Comparison of ENCODE assay signal across 8 cellular contexts in the genomic region with DNA sequence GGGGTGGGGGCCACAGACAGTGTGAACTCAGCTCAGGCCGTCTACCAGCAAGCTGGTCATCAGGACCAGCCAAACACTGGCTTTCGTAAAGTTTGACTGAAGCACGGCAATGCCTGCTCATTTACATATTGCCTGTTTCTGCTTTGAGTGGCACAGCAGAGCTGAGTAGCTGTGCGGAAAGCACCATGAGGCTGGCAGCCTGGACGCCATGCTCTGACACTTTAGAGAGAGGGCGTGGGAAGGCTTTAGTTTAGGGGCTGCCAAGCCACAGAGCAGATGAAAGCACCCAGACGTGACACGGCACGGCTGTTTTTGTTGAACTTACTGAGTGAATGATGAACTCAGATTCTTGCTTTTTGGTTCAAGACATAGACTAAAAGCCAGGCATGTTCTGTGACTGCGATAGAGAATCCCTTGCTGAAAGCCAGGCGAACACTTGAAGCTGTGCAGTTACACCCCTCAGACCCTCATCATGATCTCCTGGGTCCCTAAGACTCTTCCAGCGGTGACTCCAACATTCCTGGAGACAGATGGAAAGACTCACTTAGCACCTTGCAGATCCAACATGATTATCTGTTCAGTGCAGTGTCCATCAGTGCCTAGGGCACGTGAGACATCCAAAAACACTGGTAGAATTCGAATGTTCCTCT.
A peak's percentile ranks its signal among the peaks of the same experiment; 100 is the strongest.
DNase-seq lines count a peak whose midpoint lies in the region; ATAC-seq and TF ChIP-seq lines count a peak whose summit lies in the region.

No MANE protein-coding gene starts in this region.

- H3K9ac ChIP-seq in DND-41 (ENCODE audit: low read depth, low read length), result no peak overlapping the region

- no peaks in the 10 kb centered on the region for H3F3A ChIP-seq in PC-9 (ENCODE audit: insufficient read depth, low read depth)

- WGBS in hepatocyte (ENCODE audit: low lambda C conversion rate, missing lambda C conversion rate), result 74% methylated on average over 14 of the region's 14 CpGs

- H3K36me3 ChIP-seq in DND-41 (ENCODE audit: insufficient read depth, low read length) (no peaks in the 10 kb centered on the region), PC-9 (ENCODE audit: low read depth) (no peaks in the 10 kb centered on the region), hepatocyte (replicated peaks; ENCODE audit: insufficient read depth, low read depth) (no peaks in the 10 kb centered on the region)

- H3K4me1 ChIP-seq in DND-41 (ENCODE audit: insufficient read depth, low read length) (peaks cover 4% of the 10 kb centered on the region), foreskin keratinocyte (no peaks in the 10 kb centered on the region), PC-9 (replicated peaks; ENCODE audit: insufficient read depth) (no peaks in the 10 kb centered on the region), hepatocyte (ENCODE audit: insufficient read depth) (no peaks in the 10 kb centered on the region)

- H2AFZ ChIP-seq in DND-41 (ENCODE audit: low read depth, low read length) (no peak overlapping the region), PC-9 (no peak overlapping the region), hepatocyte (no peak overlapping the region)

- ATAC-seq in DND-41 (ENCODE audit: insufficient read depth, low read depth) (0 out of 3 replicates have a peak, but pooled peaks have one; percentile 33), GM19455 (IDR thresholded peaks at IDR 0.05; ENCODE audit: unreplicated experiment) (peak; percentile 90), HG03442 (IDR thresholded peaks at IDR 0.05; ENCODE audit: unreplicated experiment) (peak; percentile 99), foreskin keratinocyte (no peak)

- POLR2A ChIA-PET in PC-9 (lab: Charles Lee; ENCODE audit: unreplicated experiment), result no interaction called here

- DNase-seq in DND-41 (no peak), fibroblast of pulmonary artery (ENCODE audit: low read depth) (peak; percentile 83), foreskin keratinocyte (no peak), putamen (ENCODE audit: low spot score) (no peak), PC-9 (no peak), hepatocyte (ENCODE audit: low spot score) (no peak)

- no peaks in the 10 kb centered on the region for H3K9me2 ChIP-seq in PC-9 (ENCODE audit: insufficient read depth)
- H3K9me2 ChIP-seq in hepatocyte (replicated peaks; ENCODE audit: insufficient read depth), result no peaks in the 10 kb centered on the region

- BruUV-seq in PC-9 (replicated peaks; lab: Mats Ljungman, UMichigan), result no TSS peak

- no peaks in the 10 kb centered on the region for H3K79me2 ChIP-seq in DND-41 (ENCODE audit: insufficient read depth, low read length)
- no peaks in the 10 kb centered on the region for H3K79me2 ChIP-seq in PC-9 (ENCODE audit: low read depth)
- no peaks in the 10 kb centered on the region for H3K79me2 ChIP-seq in hepatocyte

- CTCF ChIA-PET in PC-9 (lab: Charles Lee), result no interaction called here

- H3K27ac ChIP-seq in DND-41 (ENCODE audit: low read length) (no peak overlapping the region), foreskin keratinocyte (no peak overlapping the region), PC-9 (no peak overlapping the region), hepatocyte (no peak overlapping the region)

- intact Hi-C loops in PC-9 (cut with micrococcal nuclease; ENCODE audit: unreplicated experiment), result no loop called here

- H3K27me3 ChIP-seq in DND-41 (ENCODE audit: insufficient read depth, low read length, poor library complexity) (no peaks in the 10 kb centered on the region), foreskin keratinocyte (no peaks in the 10 kb centered on the region), PC-9 (ENCODE audit: insufficient read depth, low read depth) (peaks cover 30% of the 10 kb centered on the region), hepatocyte (no peaks in the 10 kb centered on the region)

- H3K4me2 ChIP-seq in DND-41 (ENCODE audit: insufficient read depth, low read length), result no peak overlapping the region
- no peak overlapping the region for H3K4me2 ChIP-seq in PC-9
- no peak overlapping the region for H3K4me2 ChIP-seq in hepatocyte

- TF ChIP-seq CTCF in DND-41 (IDR thresholded peaks at IDR 0.05; ENCODE audit: borderline replicate concordance, extremely low read depth, low read length, poor library complexity, severe bottlenecking), result no peak
- TF ChIP-seq CTCF in fibroblast of pulmonary artery (IDR thresholded peaks at IDR 0.05; ENCODE audit: low read length, missing control alignments), result no peak
- TF ChIP-seq CTCF in foreskin keratinocyte (conservative IDR thresholded peaks at IDR 0.05), result no peak
- no peak for TF ChIP-seq CTCF in PC-9 (conservative IDR thresholded peaks at IDR 0.05)
- TF ChIP-seq CTCF in hepatocyte (IDR thresholded peaks at IDR 0.05; ENCODE audit: poor library complexity), result no peak

- no peak overlapping the region for H3K4me3 ChIP-seq in DND-41 (ENCODE audit: low read depth in 1 of 2, low read length in 2 of 2)
- H3K4me3 ChIP-seq in fibroblast of pulmonary artery (replicated peaks; ENCODE audit: low read depth, low read length), result no peak overlapping the region
- no peak overlapping the region for H3K4me3 ChIP-seq in PC-9
- no peak overlapping the region for H3K4me3 ChIP-seq in hepatocyte

- H4K20me1 ChIP-seq in DND-41 (ENCODE audit: insufficient read depth, low read length) (no peaks in the 10 kb centered on the region), PC-9 (ENCODE audit: insufficient read depth) (no peaks in the 10 kb centered on the region), hepatocyte (ENCODE audit: insufficient read depth, poor library complexity, severe bottlenecking) (no peaks in the 10 kb centered on the region)

- H3K9me3 ChIP-seq in DND-41 (ENCODE audit: insufficient read depth, low read length, severe bottlenecking) (no peaks in the 10 kb centered on the region), PC-9 (ENCODE audit: insufficient read depth, low read depth) (no peaks in the 10 kb centered on the region), hepatocyte (ENCODE audit: low read depth) (no peaks in the 10 kb centered on the region)
